In genomic region chrX:17987783-17988182, GRCh38 we compare ENCODE assay signal across 14 cellular contexts.
"Had no signal": no experiment of that assay in that cellular context is flagged by ENCODE, and none has a peak within 500 bp of the region (broad histone marks: within the 10 kb centered on the region; RNA-seq: fewer than 3 reads in every experiment).

No MANE protein-coding gene starts in this region.

- H3K4me1 ChIP-seq: neural progenitor cell, pancreas had no signal

- H3K36me3 ChIP-seq: brain microvascular endothelial cell, neural progenitor cell, pancreas had no signal

- H3K27ac ChIP-seq: brain microvascular endothelial cell, neural progenitor cell, pancreas had no signal

- H2AFZ ChIP-seq: neural progenitor cell had no signal

- H3K27me3 Mint-ChIP-seq: activated CD8-positive, alpha-beta memory T cell treated with anti-CD3 and anti-CD28 coated beads, Interleukin-2, amount 10 ng/mL, durations not matched to agents 7 days and 5 days had no signal

- H3K4me2 ChIP-seq: neural progenitor cell had no signal

- H3K4me3 ChIP-seq: neural progenitor cell, pancreas had no signal

- H3K4me3 Mint-ChIP-seq: activated CD8-positive, alpha-beta memory T cell treated with anti-CD3 and anti-CD28 coated beads, Interleukin-2, amount 10 ng/mL, durations not matched to agents 7 days and 5 days; endodermal cell; neural progenitor cell had no signal

- H3K4me1 Mint-ChIP-seq: activated CD8-positive, alpha-beta memory T cell treated with anti-CD3 and anti-CD28 coated beads, Interleukin-2, amount 10 ng/mL, durations not matched to agents 7 days and 5 days had no signal

- DNase-seq: activated CD8-positive, alpha-beta memory T cell treated with anti-CD3 and anti-CD28 coated beads, Interleukin-2, amount 10 ng/mL, durations not matched to agents 7 days and 5 days; activated gamma-delta T cell treated with Interleukin-2 at 50 U/mL for 16 hours; activated T-cell treated with anti-CD3 and anti-CD28 coated beads, Interleukin-2, amount 50 U/mL, for 48 hours; amygdala; brain microvascular endothelial cell; cerebellar nuclear complex; dermis blood vessel endothelial cell; endodermal cell; erythroblast; pancreas; stimulated activated CD4-positive, alpha-beta T cell treated with anti-CD3 and anti-CD28 coated beads, Interleukin-12 subunit alpha, Interleukin-12 subunit beta, amount 100 ng/mL, for 4 hours; stimulated activated CD4-positive, alpha-beta T cell treated with anti-CD3 and anti-CD28 coated beads, Interleukin-4, amount 100 ng/mL, for 24 hours; T-helper 9 cell had no signal

- H3K9ac ChIP-seq: neural progenitor cell had no signal

- ATAC-seq: activated CD8-positive, alpha-beta memory T cell treated with anti-CD3 and anti-CD28 coated beads, Interleukin-2, amount 10 ng/mL, durations not matched to agents 7 days and 5 days; pancreas had no signal

- H3K36me3 Mint-ChIP-seq: activated CD8-positive, alpha-beta memory T cell treated with anti-CD3 and anti-CD28 coated beads, Interleukin-2, amount 10 ng/mL, durations not matched to agents 7 days and 5 days; neural progenitor cell had no signal

- H3K27me3 ChIP-seq: brain microvascular endothelial cell, neural progenitor cell, pancreas had no signal

- H3K27ac Mint-ChIP-seq: activated CD8-positive, alpha-beta memory T cell treated with anti-CD3 and anti-CD28 coated beads, Interleukin-2, amount 10 ng/mL, durations not matched to agents 7 days and 5 days; endodermal cell; neural progenitor cell had no signal

- H3K9me3 ChIP-seq: pancreas had no signal
